Comparison of ENCODE assay signal across 18 cellular contexts in the genomic region with DNA sequence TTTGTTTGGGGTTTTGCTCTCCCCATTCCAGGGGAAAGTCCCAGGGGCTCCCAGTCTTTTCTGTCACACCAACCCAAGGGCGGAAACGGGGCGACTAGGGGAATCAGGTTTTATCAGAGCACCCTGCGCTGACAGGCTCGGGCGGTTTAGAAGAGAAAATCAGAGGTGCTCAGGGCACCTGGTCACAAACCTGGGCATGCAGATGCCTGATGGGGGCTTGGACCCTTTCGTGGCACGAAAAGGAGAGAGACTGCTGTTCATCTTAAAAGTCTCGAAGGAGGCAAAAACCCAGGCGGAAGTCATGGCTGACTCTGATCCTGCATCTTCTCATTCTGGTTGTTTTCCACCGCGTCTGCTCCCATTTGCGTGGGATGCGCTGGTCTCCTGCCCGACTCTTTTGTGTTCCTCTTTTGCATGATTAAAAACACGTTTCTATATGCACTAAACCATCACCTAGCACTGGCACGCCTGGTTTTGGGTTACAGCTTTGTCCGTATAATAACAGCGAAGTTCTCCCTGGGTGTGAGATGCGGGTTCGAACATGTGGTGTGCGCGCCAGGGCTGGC. TPM values are rescaled to one million over a fixed set of nuclear protein-coding genes. Genes with fewer than 3 reads are reported as not detected.
DNase-seq lines count a peak whose midpoint lies in the region; ATAC-seq, FAIRE-seq and TF ChIP-seq lines count a peak whose summit lies in the region.
"Had no signal": no experiment of that assay in that cellular context is flagged by ENCODE, and none has a peak within 500 bp of the region (broad histone marks: within the 10 kb centered on the region; RNA-seq: fewer than 3 reads in every experiment).

No MANE protein-coding gene starts in this region.

- ATAC-seq in activated T-cell treated with anti-CD3 and anti-CD28 coated beads, Interleukin-2, amount 50 U/mL, for 72 hours (replicated peaks in 1 of 2) = no peak
- no peak for ATAC-seq in WTC11
- no peak for ATAC-seq in stimulated activated naive CD8-positive, alpha-beta T cell treated with anti-CD3 and anti-CD28 coated beads, Interleukin-15, amount 100 ng/mL, for 72 hours

- H3K36me3 ChIP-seq in keratinocyte (ENCODE audit: control insufficient read depth in 2 of 2, extremely low read depth in 1 of 2, insufficient read depth in 2 of 2, low read length in 2 of 2) (no peaks in the 10 kb centered on the region), kidney (ENCODE audit: control insufficient read depth in 1 of 2, insufficient read depth in 2 of 2, low read length in 2 of 2) (no peaks in the 10 kb centered on the region)
- H3K36me3 ChIP-seq: vagina had no signal

- dilution Hi-C loops in keratinocyte (cut with MboI; ENCODE audit: extremely low pct_ligation_motif_present, low sequenced_read_pairs) = no loop called here

- no peaks in the 10 kb centered on the region for H4K20me1 ChIP-seq in keratinocyte (ENCODE audit: control insufficient read depth, extremely low read depth, insufficient read depth, low read length)

- peak overlapping the region; percentile 70 to 84 for H3K4me3 Mint-ChIP-seq in activated T-cell treated with anti-CD3 and anti-CD28 coated beads, Interleukin-2, amount 50 U/mL, for 72 hours
- peak overlapping the region; percentile 72 for H3K4me3 Mint-ChIP-seq in WTC11
- H3K4me3 Mint-ChIP-seq in stimulated activated naive CD8-positive, alpha-beta T cell treated with anti-CD3 and anti-CD28 coated beads, Interleukin-15, amount 100 ng/mL, for 72 hours = peak overlapping the region; percentile 44 to 71
- H3K4me3 Mint-ChIP-seq: CD4-positive, alpha-beta T cell; mesothelial cell of epicardium had no signal

- POLR2A ChIA-PET in WTC11 (lab: Charles Lee) = no interaction called here

- H3K4me2 ChIP-seq in keratinocyte (ENCODE audit: control insufficient read depth, extremely low read depth, insufficient read depth, low read depth, low read length) = peak overlapping the region; percentile 27

- H3K27ac ChIP-seq in keratinocyte (ENCODE audit: control insufficient read depth, insufficient read depth, low read length) = no peak overlapping the region
- H3K27ac ChIP-seq in kidney (ENCODE audit: low read depth in 2 of 2, low read length in 2 of 2) = no peak overlapping the region
- H3K27ac ChIP-seq: skin epidermis, vagina had no signal

- peaks cover 10% of the 10 kb centered on the region for H3K4me1 Mint-ChIP-seq in activated T-cell treated with anti-CD3 and anti-CD28 coated beads, Interleukin-2, amount 50 U/mL, for 72 hours (ENCODE audit: low read depth)
- peaks cover 58% of the 10 kb centered on the region for H3K4me1 Mint-ChIP-seq in WTC11
- H3K4me1 Mint-ChIP-seq in stimulated activated naive CD8-positive, alpha-beta T cell treated with anti-CD3 and anti-CD28 coated beads, Interleukin-15, amount 100 ng/mL, for 72 hours = peaks cover 12% of the 10 kb centered on the region

- intact Hi-C loops in kidney (cut with DNase I) = no loop called here

- no peaks in the 10 kb centered on the region for H3K9me1 ChIP-seq in keratinocyte (ENCODE audit: control insufficient read depth, extremely low read depth, insufficient read depth, low read length)

- H2AFZ ChIP-seq in keratinocyte (ENCODE audit: control insufficient read depth, low read length) = no peak overlapping the region

- H3K79me2 ChIP-seq in keratinocyte (ENCODE audit: control insufficient read depth, insufficient read depth, low read length) = no peaks in the 10 kb centered on the region

- H3K9ac ChIP-seq in keratinocyte (ENCODE audit: control insufficient read depth, extremely low read depth, insufficient read depth, low read length) = no peak overlapping the region
- no peak overlapping the region for H3K9ac ChIP-seq in kidney (ENCODE audit: low read length in 2 of 2)

- no peak for TF ChIP-seq CTCF in WTC11 (IDR thresholded peaks at IDR 0.05)
- no peak for TF ChIP-seq CTCF in keratinocyte (optimal IDR thresholded peaks at IDR 0.05 in 1 of 3, IDR thresholded peaks at IDR 0.05 in 1 of 3, conservative IDR thresholded peaks at IDR 0.05 in 1 of 3; ENCODE audit: extremely low read depth in 1 of 3, insufficient read depth in 2 of 3, low read length in 3 of 3)
- no peak for TF ChIP-seq CTCF in kidney (IDR thresholded peaks at IDR 0.05; ENCODE audit: borderline replicate concordance, extremely low read depth, insufficient read depth)

- CTCF ChIA-PET in WTC11 (lab: Charles Lee) = no interaction called here

- H3K4me3 ChIP-seq in keratinocyte (ENCODE audit: control insufficient read depth in 2 of 3, extremely low read depth in 1 of 3, insufficient read depth in 2 of 3, low read depth in 1 of 3, low read length in 3 of 3) = no peak overlapping the region
- no peak overlapping the region for H3K4me3 ChIP-seq in kidney (ENCODE audit: low read length in 2 of 2)

- H3K9me3 Mint-ChIP-seq in activated T-cell treated with anti-CD3 and anti-CD28 coated beads, Interleukin-2, amount 50 U/mL, for 72 hours = peaks cover 0 to 1% of the 10 kb centered on the region in 2 donors
- H3K9me3 Mint-ChIP-seq in WTC11 = no peaks in the 10 kb centered on the region
- peaks cover 0 to 4% of the 10 kb centered on the region in 2 donors for H3K9me3 Mint-ChIP-seq in stimulated activated naive CD8-positive, alpha-beta T cell treated with anti-CD3 and anti-CD28 coated beads, Interleukin-15, amount 100 ng/mL, for 72 hours
- H3K9me3 Mint-ChIP-seq: CD4-positive, alpha-beta T cell; mesothelial cell of epicardium had no signal

- no peaks in the 10 kb centered on the region for H3K9me3 ChIP-seq in keratinocyte (ENCODE audit: control insufficient read depth, low read depth, low read length)
- no peaks in the 10 kb centered on the region for H3K9me3 ChIP-seq in kidney (ENCODE audit: control insufficient read depth in 1 of 2, low read length in 2 of 2)
- H3K9me3 ChIP-seq: vagina had no signal

- no peak for DNase-seq in activated T-cell treated with anti-CD3 and anti-CD28 coated beads, Interleukin-2, amount 50 U/mL, for 72 hours
- DNase-seq in activated T-cell treated with anti-CD3 and anti-CD28 coated beads, Interleukin-2, amount 50 U/mL, for 1 hour = no peak
- DNase-seq in WTC11 (ENCODE audit: low spot score) = peak; percentile 21
- DNase-seq in keratinocyte (ENCODE audit: low read depth, low spot score) = no peak
- no peak for DNase-seq in stimulated activated naive CD8-positive, alpha-beta T cell treated with anti-CD3 and anti-CD28 coated beads, Interleukin-15, amount 100 ng/mL, for 72 hours
- no peak for DNase-seq in kidney
- no peak for DNase-seq in NCI-H524 (lab: John Stamatoyannopoulos, UW)
- no peak for DNase-seq in 8988T
- DNase-seq: ACHN; amygdala; CD4-positive, alpha-beta T cell; GOT3 had no signal

- peaks cover 0 to 1% of the 10 kb centered on the region in 2 donors for H3K36me3 Mint-ChIP-seq in activated T-cell treated with anti-CD3 and anti-CD28 coated beads, Interleukin-2, amount 50 U/mL, for 72 hours (ENCODE audit: insufficient read depth in 2 of 2)
- H3K36me3 Mint-ChIP-seq in WTC11 = peaks cover 17% of the 10 kb centered on the region
- H3K36me3 Mint-ChIP-seq: mesothelial cell of epicardium had no signal

- peaks cover 81% of the 10 kb centered on the region for H3K27me3 Mint-ChIP-seq in activated T-cell treated with anti-CD3 and anti-CD28 coated beads, Interleukin-2, amount 50 U/mL, for 72 hours (ENCODE audit: low read depth)
- H3K27me3 Mint-ChIP-seq in WTC11 (ENCODE audit: low read depth) = peaks cover 85% of the 10 kb centered on the region
- H3K27me3 Mint-ChIP-seq in stimulated activated naive CD8-positive, alpha-beta T cell treated with anti-CD3 and anti-CD28 coated beads, Interleukin-15, amount 100 ng/mL, for 72 hours = peaks cover 95% of the 10 kb centered on the region

- FAIRE-seq in keratinocyte (lab: Jason Lieb, UNC) (no peak), kidney (lab: Jason Lieb, UNC) (no peak)
- FAIRE-seq: HepG2 had no signal

- peaks cover 78% of the 10 kb centered on the region for H3K27me3 ChIP-seq in keratinocyte (ENCODE audit: control insufficient read depth, extremely low read depth, insufficient read depth, low read length)

- no peak overlapping the region for H3K27ac Mint-ChIP-seq in activated T-cell treated with anti-CD3 and anti-CD28 coated beads, Interleukin-2, amount 50 U/mL, for 72 hours
- peak overlapping the region; percentile 67; the same call in 1 of the 2 replicates for H3K27ac Mint-ChIP-seq in WTC11
- H3K27ac Mint-ChIP-seq in stimulated activated naive CD8-positive, alpha-beta T cell treated with anti-CD3 and anti-CD28 coated beads, Interleukin-15, amount 100 ng/mL, for 72 hours = no peak overlapping the region
- H3K27ac Mint-ChIP-seq: CD4-positive, alpha-beta T cell; mesothelial cell of epicardium had no signal

- peaks cover 4% of the 10 kb centered on the region for H3K4me1 ChIP-seq in keratinocyte (ENCODE audit: control insufficient read depth, extremely low read depth, insufficient read depth, low read length)
- H3K4me1 ChIP-seq in kidney (ENCODE audit: control insufficient read depth in 1 of 2, insufficient read depth in 1 of 2, low read depth in 1 of 2, low read length in 2 of 2) = peaks cover 0 to 2% of the 10 kb centered on the region in 2 donors

RNA-seq across cellular contexts. Expression of a gene that starts 13.2 kb away (rescaled TPM):
- total RNA-seq in activated T-cell treated with anti-CD3 and anti-CD28 coated beads, Interleukin-2, amount 50 U/mL, for 72 hours = not detected
- total RNA-seq in WTC11 (2021) (30.1 to 34.4 TPM (median 32.5 TPM) in 3 replicates), kidney (not detected)
- polyA plus RNA-seq in keratinocyte (not detected in 3 replicates), kidney (ENCODE audit: insufficient read depth, low read depth, low replicate concordance) (not detected)
- polyA plus RNA-seq in keratinocyte (2011; ENCODE audit: low read depth) = not detected
- not detected in 2 replicates for polyA plus RNA-seq in keratinocyte (2011; cell fraction: cytosol; rRNA removed)
- not detected in 2 replicates for polyA plus RNA-seq in keratinocyte (2011; cell fraction: nucleus; rRNA removed)
- not detected in 2 replicates for polyA plus RNA-seq in keratinocyte (2012; ENCODE audit: low replicate concordance)
- polyA minus RNA-seq in keratinocyte = not detected in 3 replicates
- polyA minus RNA-seq in keratinocyte (2011; cell fraction: cytosol; rRNA and poly(A)+ RNA removed) = not detected
- polyA minus RNA-seq in keratinocyte (2011; cell fraction: nucleus; rRNA and poly(A)+ RNA removed) = not detected in 2 replicates
- total RNA-seq: CD4-positive, alpha-beta T cell; HepG2; kidney epithelial cell; osteoblast; vagina had no signal
- polyA plus RNA-seq: HepG2 had no signal

Comparison
In these comparisons a context has a peak if more than half of its experiments do, and no peak if none do; other contexts are left out.
1. RNA of a gene that starts 13.2 kb away (total RNA-seq): 30.1 to 34.4 TPM in WTC11; not detected in activated T-cell treated with anti-CD3 and anti-CD28 coated beads, Interleukin-2, amount 50 U/mL, for 72 hours and not detected in kidney (single experiment); every median in the first group is over 10 times any median in the second.
2. Peak in every context shown above with its lines, with median percentiles within 50 percentile points of each other: H3K4me3 Mint-ChIP-seq.